Comparison of ENCODE assay signal across 8 cellular contexts in the genomic region with DNA sequence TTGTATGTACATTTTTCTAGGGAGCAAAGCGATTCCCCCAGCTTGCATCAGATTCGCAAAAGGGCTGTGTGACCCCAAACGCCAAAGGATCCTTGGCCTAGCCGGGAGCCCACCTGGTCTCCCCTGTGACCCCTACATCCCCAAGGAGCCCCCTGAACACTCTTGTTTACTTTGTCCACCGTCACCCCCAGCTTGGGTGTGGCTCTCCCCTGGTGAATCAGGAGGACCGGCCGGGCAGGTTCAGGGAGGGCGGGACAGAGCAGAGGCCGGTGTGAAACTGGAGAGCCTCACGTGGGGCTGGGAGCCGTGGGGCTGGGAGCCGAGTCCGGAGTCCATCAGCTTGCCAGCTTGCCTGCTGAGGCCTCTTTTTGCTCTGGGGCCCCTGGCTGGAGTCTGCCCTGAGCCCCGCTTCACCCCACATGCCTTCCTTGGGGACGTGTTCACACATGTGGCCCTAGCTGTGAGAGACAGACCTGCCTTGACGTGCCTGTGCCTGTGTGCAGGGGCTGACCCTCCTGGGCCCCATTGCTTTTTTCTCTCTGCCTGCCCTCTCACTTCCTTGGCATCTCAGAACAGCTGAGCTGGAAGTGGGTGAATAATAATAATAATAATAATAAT. TPM values are rescaled to one million over a fixed set of nuclear protein-coding genes. Genes with fewer than 3 reads are reported as not detected.
DNase-seq lines count a peak whose midpoint lies in the region; ATAC-seq and TF ChIP-seq lines count a peak whose summit lies in the region.

No MANE protein-coding gene starts in this region.

- DNase-seq in ELR (ENCODE audit: low read depth) (peak; percentile 66), Karpas-422 (peak; percentile 72), heart right ventricle (peak; percentile 45 to 52), psoas muscle (peak; percentile 75 to 88), NCI-H2081 (lab: John Stamatoyannopoulos, UW) (no peak)
- peak; percentile 19 for DNase-seq in activated naive CD8-positive, alpha-beta T cell treated with anti-CD3 and anti-CD28 coated beads, Interleukin-2, amount 50 U/mL, for 24 hours

- TF ChIP-seq CTCF in heart right ventricle (IDR thresholded peaks at IDR 0.05) (no peak), psoas muscle (IDR thresholded peaks at IDR 0.05) (no peak)

- H3K9me2 ChIP-seq in Karpas-422 (replicated peaks; ENCODE audit: insufficient read depth, low read length) = no peaks in the 10 kb centered on the region

- no peaks in the 10 kb centered on the region for H3K9me3 Mint-ChIP-seq in activated naive CD8-positive, alpha-beta T cell treated with anti-CD3 and anti-CD28 coated beads, Interleukin-2, amount 50 U/mL, for 24 hours

- peak overlapping the region; percentile 81 for H3K4me2 ChIP-seq in Karpas-422 (ENCODE audit: low read depth, low read length, poor library complexity, severe bottlenecking)

- peaks cover 44% of the 10 kb centered on the region for H3K4me1 ChIP-seq in Karpas-422 (ENCODE audit: low read length)
- peaks cover 16 to 85% (median 73%) of the 10 kb centered on the region in 9 donors for H3K4me1 ChIP-seq in heart right ventricle
- peaks cover 43% of the 10 kb centered on the region for H3K4me1 ChIP-seq in psoas muscle

- H3K36me3 ChIP-seq in Karpas-422 (ENCODE audit: insufficient read depth, low read length) (no peaks in the 10 kb centered on the region), heart right ventricle (peaks cover 0 to 21% (median 5%) of the 10 kb centered on the region in 9 donors), psoas muscle (ENCODE audit: insufficient read depth in 1 of 2, low read depth in 1 of 2) (peaks cover 2 to 14% of the 10 kb centered on the region in 2 donors)

- H3K9me3 ChIP-seq in Karpas-422 (ENCODE audit: low read length) (no peaks in the 10 kb centered on the region), heart right ventricle (no peaks in the 10 kb centered on the region), psoas muscle (no peaks in the 10 kb centered on the region)

- H3K27ac Mint-ChIP-seq in activated naive CD8-positive, alpha-beta T cell treated with anti-CD3 and anti-CD28 coated beads, Interleukin-2, amount 50 U/mL, for 24 hours = no peak overlapping the region

- H3K27me3 ChIP-seq in Karpas-422 (ENCODE audit: low read length) (no peaks in the 10 kb centered on the region), heart right ventricle (no peaks in the 10 kb centered on the region), psoas muscle (ENCODE audit: insufficient read depth in 3 of 3, low read length in 2 of 3) (no peaks in the 10 kb centered on the region)

- H4K20me1 ChIP-seq in Karpas-422 (ENCODE audit: insufficient read depth, low read depth, low read length) = no peaks in the 10 kb centered on the region

- peak overlapping the region; percentile 82 for H3K9ac ChIP-seq in Karpas-422 (ENCODE audit: low read length)

- ATAC-seq in activated naive CD8-positive, alpha-beta T cell treated with anti-CD3 and anti-CD28 coated beads, Interleukin-2, amount 50 U/mL, for 24 hours = no peak
- no peak for ATAC-seq in heart right ventricle
- ATAC-seq in psoas muscle = peak in 3 of 4 donors; percentile 16 to 62 (median 47)
- ATAC-seq in HG03095 (IDR thresholded peaks at IDR 0.05; ENCODE audit: unreplicated experiment) = no peak
- ATAC-seq in GM18858 (IDR thresholded peaks at IDR 0.05; ENCODE audit: unreplicated experiment) = no peak

- H3K4me3 ChIP-seq in Karpas-422 (ENCODE audit: low read length) (peak overlapping the region; percentile 69), heart right ventricle (peak overlapping the region; percentile 64 to 89 (median 78)), psoas muscle (peak overlapping the region; percentile 76)

- peaks cover 15% of the 10 kb centered on the region for H3K36me3 Mint-ChIP-seq in activated naive CD8-positive, alpha-beta T cell treated with anti-CD3 and anti-CD28 coated beads, Interleukin-2, amount 50 U/mL, for 24 hours (ENCODE audit: low read depth)

- intact Hi-C loops in heart right ventricle (cut with DNase I) (loop anchor here in 5 of 10 donors (5.0 to 10.0 kb wide), 5 partner anchors 33 to 88 kb away; a partner anchor contains a TSS), psoas muscle (cut with DNase I) (loop anchor here in 1 of 2 donors (5.0 kb wide), 2 partner anchors 33 to 88 kb away; a partner anchor contains a TSS)

- peak overlapping the region; percentile 53 for H3K27ac ChIP-seq in Karpas-422 (ENCODE audit: low read length)
- peak overlapping the region; percentile 87 to 98 (median 97) for H3K27ac ChIP-seq in heart right ventricle
- H3K27ac ChIP-seq in psoas muscle = peak overlapping the region; percentile 96

- WGBS in heart right ventricle, 2 donors = 4 to 7% methylated on average over 16 of the region's 16 CpGs
- 2 to 6% (median 4%) methylated on average over 16 of the region's 16 CpGs for WGBS in psoas muscle, 3 donors

- H3K79me2 ChIP-seq in Karpas-422 (ENCODE audit: low read length) = peaks cover 64% of the 10 kb centered on the region

- H2AFZ ChIP-seq in Karpas-422 (ENCODE audit: low read length) = peak overlapping the region; percentile 47; the same call in 1 of the 2 replicates

- peaks cover 68% of the 10 kb centered on the region for H3K4me1 Mint-ChIP-seq in activated naive CD8-positive, alpha-beta T cell treated with anti-CD3 and anti-CD28 coated beads, Interleukin-2, amount 50 U/mL, for 24 hours

- H3K4me3 Mint-ChIP-seq in activated naive CD8-positive, alpha-beta T cell treated with anti-CD3 and anti-CD28 coated beads, Interleukin-2, amount 50 U/mL, for 24 hours = peak overlapping the region; percentile 86

- no peaks in the 10 kb centered on the region for H3K27me3 Mint-ChIP-seq in activated naive CD8-positive, alpha-beta T cell treated with anti-CD3 and anti-CD28 coated beads, Interleukin-2, amount 50 U/mL, for 24 hours

RNA-seq across cellular contexts. Expression of a gene that starts 2.0 kb away (rescaled TPM):
- 5.9 and 9.2 TPM in 2 replicates for total RNA-seq in Karpas-422 (2014; rRNA removed; shearing (Covaris generic); ENCODE audit: low replicate concordance)
- total RNA-seq in heart right ventricle (10 to 100 TPM in 3 of 10 donors, 1 to 10 TPM in 7; 6.2 to 15.3 (median 9.1) TPM), psoas muscle (10 to 100 TPM in 3 of 4 donors, 1 to 10 TPM in 1; 6.9 to 16.7 (median 14.2) TPM)
- polyA plus RNA-seq in heart right ventricle (10 to 100 TPM; 16.8 to 17.3 TPM), psoas muscle (10 to 100 TPM; 10.2 to 19.2 (median 16.6) TPM)

RNA-seq across cellular contexts. Expression of a gene that starts 2.2 kb away (rescaled TPM):
- 31.3 and 58.0 TPM in 2 replicates for total RNA-seq in Karpas-422 (2014; rRNA removed; shearing (Covaris generic); ENCODE audit: low replicate concordance)
- 10 to 100 TPM; 17.9 to 34.3 (median 27.3) TPM for total RNA-seq in heart right ventricle
- 10 to 100 TPM; 26.3 to 34.4 TPM for polyA plus RNA-seq in heart right ventricle
- total RNA-seq in psoas muscle = 10 to 100 TPM in 3 of 4 donors, 1 to 10 TPM in 1; 6.8 to 16.2 (median 13.7) TPM
- polyA plus RNA-seq in psoas muscle = 10 to 100 TPM; 13.2 to 43.1 (median 16.1) TPM

RNA-seq across cellular contexts. Expression of a gene that starts 28.4 kb away (rescaled TPM):
- total RNA-seq in Karpas-422 (2014; rRNA removed; shearing (Covaris generic); ENCODE audit: low replicate concordance) = 26.9 and 33.8 TPM in 2 replicates
- total RNA-seq in heart right ventricle (10 to 100 TPM in 5 of 10 donors, 1 to 10 TPM in 5; 7.1 to 15.3 (median 10.0) TPM), psoas muscle (10 to 100 TPM; 12.0 to 13.3 (median 12.9) TPM)
- polyA plus RNA-seq in heart right ventricle (10 to 100 TPM; 11.2 to 14.0 TPM), psoas muscle (1 to 10 TPM; 3.3 to 5.5 (median 4.1) TPM)

RNA-seq across cellular contexts. Expression of a gene that starts 31.4 kb away (rescaled TPM):
- 3.1 and 5.8 TPM in 2 replicates for total RNA-seq in Karpas-422 (2014; rRNA removed; shearing (Covaris generic); ENCODE audit: low replicate concordance)
- 10 to 100 TPM in 2 of 10 donors, 1 to 10 TPM in 8; 5.3 to 11.4 (median 8.4) TPM for total RNA-seq in heart right ventricle
- polyA plus RNA-seq in heart right ventricle = 10 to 100 TPM in 1 of 2 donors, 1 to 10 TPM in 1; 3.6 to 12.8 TPM
- 10 to 100 TPM in 2 of 4 donors, 1 to 10 TPM in 2; 6.7 to 13.3 (median 9.6) TPM for total RNA-seq in psoas muscle
- 1 to 10 TPM; 5.1 to 8.9 (median 6.6) TPM for polyA plus RNA-seq in psoas muscle

RNA-seq across cellular contexts. Expression of a gene that starts 32.1 kb away (rescaled TPM):
- 136 and 173 TPM in 2 replicates for total RNA-seq in Karpas-422 (2014; rRNA removed; shearing (Covaris generic); ENCODE audit: low replicate concordance)
- 10 to 100 TPM; 24.0 to 40.6 (median 34.4) TPM for total RNA-seq in heart right ventricle
- 10 to 100 TPM; 35.3 to 36.7 TPM for polyA plus RNA-seq in heart right ventricle
- 10 to 100 TPM; 27.5 to 43.6 (median 33.5) TPM for total RNA-seq in psoas muscle
- 10 to 100 TPM; 21.5 to 34.2 (median 22.5) TPM for polyA plus RNA-seq in psoas muscle

Comparison
In these comparisons a context has a peak if more than half of its experiments do, and no peak if none do; other contexts are left out.
1. DNase-seq: peak in ELR (single experiment), Karpas-422 (single experiment), activated naive CD8-positive, alpha-beta T cell treated with anti-CD3 and anti-CD28 coated beads, Interleukin-2, amount 50 U/mL, for 24 hours (single experiment), heart right ventricle (2 of 2) and psoas muscle (2 of 2); none in NCI-H2081 (0 of 2).
2. ATAC-seq: peak in psoas muscle (3 of 4); none in activated naive CD8-positive, alpha-beta T cell treated with anti-CD3 and anti-CD28 coated beads, Interleukin-2, amount 50 U/mL, for 24 hours (single experiment), heart right ventricle (0 of 8), HG03095 (single experiment) and GM18858 (single experiment).
3. Peak in every context shown above with its lines, with median percentiles within 50 percentile points of each other: H3K27ac ChIP-seq and H3K4me3 ChIP-seq.